ENCODE assay signal across 15 cellular contexts in the genomic region with DNA sequence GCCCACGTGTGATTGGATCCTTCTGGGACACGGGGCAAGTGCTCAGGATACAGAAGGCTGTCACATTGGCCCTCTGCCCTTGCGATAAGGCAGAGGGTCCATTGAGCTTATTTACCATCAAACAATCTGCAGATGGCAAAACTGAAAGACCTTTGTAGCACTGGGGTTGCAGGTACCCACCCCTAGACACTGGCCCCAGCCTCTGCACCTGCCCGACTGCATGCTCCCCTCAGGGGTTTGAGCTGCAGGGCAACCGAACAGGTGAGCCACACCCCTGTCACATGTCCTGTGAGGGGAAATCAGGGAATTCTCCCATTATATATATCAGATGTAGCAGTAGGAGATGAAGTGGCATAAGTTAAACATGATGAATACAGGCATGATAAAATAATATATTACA. TPM values are rescaled to one million over a fixed set of nuclear protein-coding genes. Genes with fewer than 3 reads are reported as not detected.
"Had no signal": no experiment of that assay in that cellular context is flagged by ENCODE, and none has a peak within 500 bp of the region (broad histone marks: within the 10 kb centered on the region; RNA-seq: fewer than 3 reads in every experiment).

No MANE protein-coding gene starts in this region.

RNA-seq across cellular contexts. Expression of gene TGIF2LX, which starts 21.4 kb away (rescaled TPM):
- total RNA-seq: activated B cell treated with CpG ODN at 0.5 μM for 24 hours; activated CD4-positive, alpha-beta memory T cell treated with anti-CD3 and anti-CD28 coated beads for 36 hours; activated CD4-positive, alpha-beta memory T cell treated with anti-CD3 and anti-CD28 coated beads, Interleukin-2, amount 10 ng/mL, durations not matched to agents 7 days and 5 days; activated CD4-positive, alpha-beta T cell treated with anti-CD3 and anti-CD28 coated beads for 36 hours; activated CD4-positive, alpha-beta T cell treated with anti-CD3 and anti-CD28 coated beads, Interleukin-2, amount 10 ng/mL, durations not matched to agents 24 days and 14 days; activated CD4-positive, alpha-beta T cell treated with anti-CD3 and anti-CD28 coated beads, Interleukin-2, amount 10 ng/mL, durations not matched to agents 7 days and 5 days; activated CD8-positive, alpha-beta memory T cell treated with anti-CD3 and anti-CD28 coated beads for 36 hours; activated CD8-positive, alpha-beta memory T cell treated with anti-CD3 and anti-CD28 coated beads, Interleukin-2, amount 10 ng/mL, durations not matched to agents 7 days and 5 days; activated CD8-positive, alpha-beta T cell treated with anti-CD3 and anti-CD28 coated beads for 36 hours; activated CD8-positive, alpha-beta T cell treated with anti-CD3 and anti-CD28 coated beads, Interleukin-2, amount 10 ng/mL, durations not matched to agents 7 days and 5 days; T-cell; T-helper 1 cell treated with Interleukin-12 subunit alpha and Interleukin-12 subunit beta and Interleukin-4 antibody, amounts not matched to agents 30 ng/mL and 1 ng/mL, for 36 hours; T-helper 17 cell; T-helper 2 cell treated with Interferon-gamma antibody and Interleukin-4, amounts not matched to agents 100 ng/mL and 5 ng/mL, for 36 hours; WTC11 had no signal
